Comparison of ENCODE assay signal across 7 cellular contexts in the genomic region with DNA sequence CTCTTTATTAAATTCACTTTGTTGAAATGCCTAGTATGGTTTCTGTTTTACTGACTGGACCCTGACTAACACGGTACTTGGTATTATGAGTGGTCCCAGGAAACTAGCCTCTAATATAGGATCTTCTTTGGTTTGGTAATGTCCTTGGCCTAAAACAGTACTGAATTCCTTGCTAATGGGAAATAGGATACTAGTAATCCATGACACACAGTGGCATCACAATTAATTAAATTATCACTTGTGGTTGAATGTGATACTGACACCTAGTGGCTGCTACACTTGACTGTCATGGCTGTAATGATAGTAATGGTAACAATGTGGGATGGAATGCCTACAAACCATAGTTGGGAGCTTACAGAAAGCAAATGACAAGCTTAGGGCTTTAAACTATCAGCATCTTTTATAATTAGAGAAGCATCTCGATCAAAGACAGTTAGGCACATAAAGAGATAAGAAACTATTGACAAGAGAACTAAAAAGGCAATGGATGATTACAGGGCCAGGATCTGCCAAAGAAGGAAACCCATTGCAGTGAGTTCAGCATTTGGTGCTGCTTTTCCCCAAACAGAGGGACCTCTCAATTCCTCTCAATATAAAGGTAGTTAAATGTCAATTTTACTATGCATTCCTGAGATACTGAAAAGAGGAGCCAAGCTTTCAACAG. TPM values are rescaled to one million over a fixed set of nuclear protein-coding genes. Genes with fewer than 3 reads are reported as not detected.
DNase-seq lines count a peak whose midpoint lies in the region; ATAC-seq and TF ChIP-seq lines count a peak whose summit lies in the region.

No MANE protein-coding gene starts in this region.

- H3K79me1 ChIP-seq in H9 (ENCODE audit: insufficient read depth, low read depth, low read length, poor library complexity, severe bottlenecking): no peaks in the 10 kb centered on the region

- H3K18ac ChIP-seq in H9 (ENCODE audit: insufficient read length, low read depth, low read length): no peak overlapping the region

- H3T11ph ChIP-seq in H9 (ENCODE audit: low read length): no peak overlapping the region

- dilution Hi-C loops in mammary epithelial cell (cut with HindIII; ENCODE audit: low sequenced_read_pairs): no loop called here

- CTCF ChIA-PET in mammary epithelial cell (lab: Charles Lee; ENCODE audit: low non-redundant PET): interaction anchor here (0.6 kb wide), 2 partner anchors 60 to 127 kb away, joined by 3 to 4 read pairs; no protein-coding TSS in a partner anchor
- CTCF ChIA-PET in activated CD4-positive, alpha-beta memory T cell treated with anti-CD3 and anti-CD28 coated beads for 36 hours (lab: Charles Lee): interaction anchor here (0.7 to 7.0 kb wide), 21 partner anchors 8 to 190 kb away, joined by 3 to 123 read pairs (median 5); partner anchors contain the start of genes ARFIP2, HPX, TIMM10B and TRIM3

- no peak overlapping the region for H3K4me3 Mint-ChIP-seq in H9
- H3K4me3 Mint-ChIP-seq in activated CD4-positive, alpha-beta memory T cell treated with anti-CD3 and anti-CD28 coated beads for 36 hours: no peak overlapping the region

- H4K5ac ChIP-seq in H9 (ENCODE audit: insufficient read length, low read depth, low read length): no peak overlapping the region

- no peak overlapping the region for H2BK20ac ChIP-seq in H9 (ENCODE audit: low read depth, low read length, poor library complexity, severe bottlenecking)

- H3K23ac ChIP-seq in H9 (ENCODE audit: insufficient read length, low read depth, low read length): no peak overlapping the region

- H3K27me3 Mint-ChIP-seq in H9 (ENCODE audit: low read depth): no peaks in the 10 kb centered on the region
- no peaks in the 10 kb centered on the region for H3K27me3 Mint-ChIP-seq in activated CD4-positive, alpha-beta memory T cell treated with anti-CD3 and anti-CD28 coated beads for 36 hours

- in situ Hi-C loops in mammary epithelial cell (cut with MboI; ENCODE audit: low sequenced_read_pairs in 2 of 2): loop anchor here (10.0 kb wide), 2 partner anchors 121 to 131 kb away; no protein-coding TSS in a partner anchor

- TF ChIP-seq CTCF in DND-41 (IDR thresholded peaks at IDR 0.05; ENCODE audit: borderline replicate concordance, extremely low read depth, low read length, poor library complexity, severe bottlenecking): peak; percentile 85
- TF ChIP-seq CTCF in H9 (conservative IDR thresholded peaks at IDR 0.05): peak; percentile 83
- peak; percentile 74 to 79 for TF ChIP-seq CTCF in mammary epithelial cell (conservative IDR thresholded peaks at IDR 0.05 in 1 of 2, IDR thresholded peaks at IDR 0.05 in 1 of 2; ENCODE audit: extremely low read depth in 1 of 2, insufficient read depth in 1 of 2, low read depth in 1 of 2, low read length in 2 of 2)
- TF ChIP-seq CTCF in upper lobe of left lung (IDR thresholded peaks at IDR 0.05): peak; percentile 48 to 76 (median 65)

- H2BK15ac ChIP-seq in H9 (ENCODE audit: low read depth, low read length): no peak overlapping the region

- H3K4me2 ChIP-seq in DND-41 (ENCODE audit: insufficient read depth, low read length): no peak overlapping the region
- no peak overlapping the region for H3K4me2 ChIP-seq in H9 (ENCODE audit: insufficient read depth, insufficient read length, low read length)
- H3K4me2 ChIP-seq in mammary epithelial cell (ENCODE audit: insufficient read depth, low read depth, low read length): no peak overlapping the region

- WGBS in H9 (ENCODE audit: extremely low coverage, insufficient read length, low lambda C conversion rate): no CpG with 5 or more reads among the region's 2 CpGs
- 41% methylated on average over 2 of the region's 2 CpGs for WGBS in mammary epithelial cell (ENCODE audit: low coverage, missing lambda C conversion rate)
- 61 to 62% methylated on average over 2 of the region's 2 CpGs for WGBS in upper lobe of left lung, 2 donors

- H3K23me2 ChIP-seq in H9 (ENCODE audit: insufficient read length, low read depth, low read length, poor library complexity, severe bottlenecking): no peaks in the 10 kb centered on the region

- no peak overlapping the region for H2AK5ac ChIP-seq in H9 (ENCODE audit: insufficient read length, low read length)

- no peak overlapping the region for H3K4ac ChIP-seq in H9 (ENCODE audit: low read depth, low read length)

- H4K91ac ChIP-seq in H9 (ENCODE audit: insufficient read length, low read depth, low read length): no peak overlapping the region

- no peaks in the 10 kb centered on the region for H4K20me1 ChIP-seq in DND-41 (ENCODE audit: insufficient read depth, low read length)
- no peaks in the 10 kb centered on the region for H4K20me1 ChIP-seq in H9 (ENCODE audit: control insufficient read depth, insufficient read depth, insufficient read length)
- H4K20me1 ChIP-seq in mammary epithelial cell (ENCODE audit: insufficient read depth, low read length): no peaks in the 10 kb centered on the region

- H3K9me3 Mint-ChIP-seq in H9: no peaks in the 10 kb centered on the region
- no peaks in the 10 kb centered on the region for H3K9me3 Mint-ChIP-seq in activated CD4-positive, alpha-beta memory T cell treated with anti-CD3 and anti-CD28 coated beads for 36 hours

- H3K56ac ChIP-seq in H9 (ENCODE audit: insufficient read length, low read depth, low read length): no peak overlapping the region

- H3K36me3 ChIP-seq in DND-41 (ENCODE audit: insufficient read depth, low read length) (peaks cover 7% of the 10 kb centered on the region; the same call in 1 of the 2 replicates), mammary epithelial cell (ENCODE audit: insufficient read depth, low read length) (peaks cover 11% of the 10 kb centered on the region), upper lobe of left lung (peaks cover 0 to 27% (median 11%) of the 10 kb centered on the region in 4 donors)

- no peak overlapping the region for H2BK12ac ChIP-seq in H9 (ENCODE audit: insufficient read length, low read depth, low read length)

- H3K9ac ChIP-seq in DND-41 (ENCODE audit: low read depth, low read length): no peak overlapping the region
- H3K9ac ChIP-seq in H9 (ENCODE audit: extremely low read depth, insufficient read length, low read length): no peak overlapping the region
- no peak overlapping the region for H3K9ac ChIP-seq in mammary epithelial cell (ENCODE audit: insufficient read depth, low read length)

- H2AFZ ChIP-seq in DND-41 (ENCODE audit: low read depth, low read length) (no peak overlapping the region), H9 (ENCODE audit: low read length) (no peak overlapping the region), mammary epithelial cell (ENCODE audit: low read depth, low read length) (no peak overlapping the region)

- no peak for TF ChIP-seq EP300 in upper lobe of left lung (IDR thresholded peaks at IDR 0.05)

- ATAC-seq in DND-41 (ENCODE audit: insufficient read depth, low read depth): peak; percentile 84
- peak; percentile 84 for ATAC-seq in left colon
- ATAC-seq in upper lobe of left lung (ENCODE audit: low FRiP score in 2 of 2): peak in 1 of 2 donors; percentile 81

- H3K79me2 ChIP-seq in DND-41 (ENCODE audit: insufficient read depth, low read length) (no peaks in the 10 kb centered on the region), H9 (ENCODE audit: insufficient read depth, low read length) (no peaks in the 10 kb centered on the region), mammary epithelial cell (ENCODE audit: insufficient read depth, low read length) (no peaks in the 10 kb centered on the region)

- no peak overlapping the region for H2BK5ac ChIP-seq in H9 (ENCODE audit: insufficient read length, low read length)

- H3K4me3 ChIP-seq in DND-41 (ENCODE audit: low read depth in 1 of 2, low read length in 2 of 2) (no peak overlapping the region), mammary epithelial cell (replicated peaks in 1 of 3; ENCODE audit: insufficient read depth in 1 of 3, low read depth in 2 of 3, low read length in 3 of 3) (no peak overlapping the region), upper lobe of left lung (no peak overlapping the region)

- H3K27ac ChIP-seq in DND-41 (ENCODE audit: low read length) (no peak overlapping the region), H9 (ENCODE audit: insufficient read length, low read depth, low read length) (no peak overlapping the region), mammary epithelial cell (ENCODE audit: insufficient read depth, low read depth, low read length) (no peak overlapping the region), upper lobe of left lung (no peak overlapping the region)

- no peaks in the 10 kb centered on the region for H3K4me1 ChIP-seq in DND-41 (ENCODE audit: insufficient read depth, low read length)
- H3K4me1 ChIP-seq in H9 (ENCODE audit: insufficient read depth, low read length): no peaks in the 10 kb centered on the region
- peaks cover 9% of the 10 kb centered on the region for H3K4me1 ChIP-seq in mammary epithelial cell (ENCODE audit: insufficient read depth, low read length)
- H3K4me1 ChIP-seq in upper lobe of left lung: no peaks in the 10 kb centered on the region

- H3K27me3 ChIP-seq in DND-41 (ENCODE audit: insufficient read depth, low read length, poor library complexity): no peaks in the 10 kb centered on the region
- H3K27me3 ChIP-seq in H9 (ENCODE audit: insufficient read depth, low read length): no peaks in the 10 kb centered on the region
- H3K27me3 ChIP-seq in mammary epithelial cell (ENCODE audit: insufficient read depth, low read length): no peaks in the 10 kb centered on the region
- no peaks in the 10 kb centered on the region for H3K27me3 ChIP-seq in upper lobe of left lung

- intact Hi-C loops in mammary epithelial cell (cut with micrococcal nuclease): loop anchor here (1.0 to 2.0 kb wide), 3 partner anchors 25 to 126 kb away; partner anchors contain the start of genes ARFIP2 and TIMM10B
- intact Hi-C loops in left colon (cut with DNase I, micrococcal nuclease): loop anchor here in 1 of 2 donors (5.0 to 10.0 kb wide), 2 partner anchors 71 to 128 kb away; no protein-coding TSS in a partner anchor
- intact Hi-C loops in activated CD4-positive, alpha-beta memory T cell treated with anti-CD3 and anti-CD28 coated beads for 36 hours (cut with micrococcal nuclease): loop anchor here (1.0 to 2.0 kb wide), 2 partner anchors 63 to 126 kb away; no protein-coding TSS in a partner anchor

- H4K8ac ChIP-seq in H9 (replicated peaks; ENCODE audit: insufficient read length, low read depth, low read length): no peak overlapping the region

- H3K36me3 Mint-ChIP-seq in H9 (ENCODE audit: insufficient read depth in 1 of 3, low read depth in 3 of 3): peaks cover 4 to 13% (median 11%) of the 10 kb centered on the region in 3 experiments; a peak in 3 of 7 replicates
- peaks cover 13% of the 10 kb centered on the region for H3K36me3 Mint-ChIP-seq in activated CD4-positive, alpha-beta memory T cell treated with anti-CD3 and anti-CD28 coated beads for 36 hours

- POLR2A ChIA-PET in activated CD4-positive, alpha-beta memory T cell treated with anti-CD3 and anti-CD28 coated beads for 36 hours (lab: Charles Lee): interaction anchor here (0.7 to 1.1 kb wide), 2 partner anchors 23 to 120 kb away, joined by 3 read pairs; no protein-coding TSS in a partner anchor

- DNase-seq in DND-41: peak; percentile 15
- DNase-seq in H9: no peak
- peak; percentile 26 for DNase-seq in NCI-H460 (ENCODE audit: extremely low read depth, low read depth)
- DNase-seq in mammary epithelial cell: peak; percentile 65
- no peak for DNase-seq in left colon
- DNase-seq in upper lobe of left lung: no peak
- no peak for DNase-seq in activated CD4-positive, alpha-beta memory T cell treated with anti-CD3 and anti-CD28 coated beads for 36 hours

- BruUV-seq in mammary epithelial cell (replicated peaks; lab: Mats Ljungman, UMichigan): no TSS peak

- no peaks in the 10 kb centered on the region for H3K4me1 Mint-ChIP-seq in H9
- peaks cover 1% of the 10 kb centered on the region for H3K4me1 Mint-ChIP-seq in activated CD4-positive, alpha-beta memory T cell treated with anti-CD3 and anti-CD28 coated beads for 36 hours (ENCODE audit: low read depth)

- H3K27ac Mint-ChIP-seq in H9: no peak overlapping the region
- no peak overlapping the region for H3K27ac Mint-ChIP-seq in activated CD4-positive, alpha-beta memory T cell treated with anti-CD3 and anti-CD28 coated beads for 36 hours

- no peak for TF ChIP-seq POLR2A in upper lobe of left lung (IDR thresholded peaks at IDR 0.05)

- H2BK120ac ChIP-seq in H9 (ENCODE audit: low read depth, low read length, poor library complexity, severe bottlenecking): no peak overlapping the region

- no peak overlapping the region for H3K14ac ChIP-seq in H9 (ENCODE audit: insufficient read depth, low read length)

- no peaks in the 10 kb centered on the region for H3K9me3 ChIP-seq in DND-41 (ENCODE audit: insufficient read depth, low read length, severe bottlenecking)
- no peaks in the 10 kb centered on the region for H3K9me3 ChIP-seq in H9 (ENCODE audit: control insufficient read depth, low read depth, low read length)
- H3K9me3 ChIP-seq in mammary epithelial cell (replicated peaks; ENCODE audit: insufficient read depth, low read length): no peaks in the 10 kb centered on the region
- H3K9me3 ChIP-seq in upper lobe of left lung: no peaks in the 10 kb centered on the region

RNA-seq across cellular contexts. Expression of gene DNHD1, which starts 8.6 kb away (rescaled TPM):
- total RNA-seq in H9 (2021): 3.5 TPM in 2 replicates
- total RNA-seq in NCI-H460 (2014; rRNA removed; shearing (Covaris generic)): 5.6 and 5.7 TPM in 2 replicates
- 12.4 and 23.8 TPM in 2 replicates for polyA plus RNA-seq in NCI-H460 (2014; cell fraction: nucleus; rRNA removed)
- total RNA-seq in mammary epithelial cell: 1 to 10 TPM; 5.5 to 9.4 TPM
- polyA plus RNA-seq in mammary epithelial cell: 3.1 TPM
- polyA minus RNA-seq in mammary epithelial cell: 4.0 TPM
- 10 to 100 TPM; 11.8 to 18.9 TPM for total RNA-seq in left colon
- 10 to 100 TPM; 10.5 to 79.6 (median 21.6) TPM for total RNA-seq in upper lobe of left lung
- 10 to 100 TPM; 18.6 to 20.3 TPM for total RNA-seq in activated CD4-positive, alpha-beta memory T cell treated with anti-CD3 and anti-CD28 coated beads for 36 hours

RNA-seq across cellular contexts. Expression of gene TIMM10B, which starts 24.4 kb away (rescaled TPM):
- total RNA-seq in H9 (2021) (49.9 and 50.3 TPM in 2 replicates), mammary epithelial cell (10 to 100 TPM; 36.0 to 42.7 TPM), left colon (10 to 100 TPM; 47.8 to 48.6 TPM), upper lobe of left lung (10 to 100 TPM; 21.0 to 53.0 (median 42.6) TPM)
- total RNA-seq in NCI-H460 (2014; rRNA removed; shearing (Covaris generic)): 21.0 and 21.9 TPM in 2 replicates
- 19.9 and 50.5 TPM in 2 replicates for polyA plus RNA-seq in NCI-H460 (2014; cell fraction: nucleus; rRNA removed)
- polyA plus RNA-seq in mammary epithelial cell: 40.4 TPM
- polyA minus RNA-seq in mammary epithelial cell: 18.1 TPM
- 10 to 100 TPM; 40.2 to 41.3 TPM for total RNA-seq in activated CD4-positive, alpha-beta memory T cell treated with anti-CD3 and anti-CD28 coated beads for 36 hours

RNA-seq across cellular contexts. Expression of gene ARFIP2, which starts 24.6 kb away (rescaled TPM):
- total RNA-seq in H9 (2021) (50.4 and 55.1 TPM in 2 replicates), mammary epithelial cell (10 to 100 TPM; 70.5 to 76.2 TPM), left colon (10 to 100 TPM; 70.2 to 85.6 TPM), upper lobe of left lung (10 to 100 TPM; 41.7 to 80.7 (median 54.6) TPM)
- total RNA-seq in NCI-H460 (2014; rRNA removed; shearing (Covaris generic)): 47.8 and 49.2 TPM in 2 replicates
- polyA plus RNA-seq in NCI-H460 (2014; cell fraction: nucleus; rRNA removed): 86.2 and 89.5 TPM in 2 replicates
- polyA plus RNA-seq in mammary epithelial cell: 79.1 TPM
- 22.9 TPM for polyA minus RNA-seq in mammary epithelial cell
- 10 to 100 TPM; 35.1 to 37.8 TPM for total RNA-seq in activated CD4-positive, alpha-beta memory T cell treated with anti-CD3 and anti-CD28 coated beads for 36 hours

RNA-seq across cellular contexts. Expression of gene TRIM3, which starts 32.0 kb away (rescaled TPM):
- 12.3 and 14.4 TPM in 2 replicates for total RNA-seq in H9 (2021)
- total RNA-seq in NCI-H460 (2014; rRNA removed; shearing (Covaris generic)): 3.3 and 5.0 TPM in 2 replicates
- polyA plus RNA-seq in NCI-H460 (2014; cell fraction: nucleus; rRNA removed): 23.1 and 34.3 TPM in 2 replicates
- total RNA-seq in mammary epithelial cell: 10 to 100 TPM in 1 of 2 donors, 1 to 10 TPM in 1; 9.3 to 20.8 TPM
- polyA plus RNA-seq in mammary epithelial cell: 10.2 TPM
- 17.7 TPM for polyA minus RNA-seq in mammary epithelial cell
- total RNA-seq in left colon: 10 to 100 TPM; 37.6 to 49.3 TPM
- total RNA-seq in upper lobe of left lung: 10 to 100 TPM; 21.4 to 63.9 (median 28.7) TPM
- 1 to 10 TPM; 6.4 to 8.0 TPM for total RNA-seq in activated CD4-positive, alpha-beta memory T cell treated with anti-CD3 and anti-CD28 coated beads for 36 hours

Comparison
In these comparisons a context has a peak if more than half of its experiments do, and no peak if none do; other contexts are left out.
1. DNase-seq: peak in DND-41 (single experiment), NCI-H460 (single experiment) and mammary epithelial cell (single experiment); none in H9 (single experiment), left colon (0 of 2), upper lobe of left lung (0 of 2) and activated CD4-positive, alpha-beta memory T cell treated with anti-CD3 and anti-CD28 coated beads for 36 hours (single experiment).
2. Peak in every context shown above with its lines, with median percentiles within 50 percentile points of each other: CTCF ChIP-seq.